ENCODE assay signal across 9 cellular contexts in genomic region chr16:3646348-3646920, GRCh38. TPM values are rescaled to one million over a fixed set of nuclear protein-coding genes. Genes with fewer than 3 reads are reported as not detected.
A peak's percentile ranks its signal among the peaks of the same experiment; 100 is the strongest.
DNase-seq lines count a peak whose midpoint lies in the region; ATAC-seq and TF ChIP-seq lines count a peak whose summit lies in the region.
"Had no signal": no experiment of that assay in that cellular context is flagged by ENCODE, and none has a peak within 500 bp of the region (broad histone marks: within the 10 kb centered on the region; RNA-seq: fewer than 3 reads in every experiment).

No MANE protein-coding gene starts in this region.

- no peak overlapping the region for H3K4me3 ChIP-seq in PC-9
- no peak overlapping the region for H3K4me3 ChIP-seq in testis

- POLR2A ChIA-PET in PC-9 (lab: Charles Lee; ENCODE audit: unreplicated experiment) = interaction anchor here (0.5 to 1.0 kb wide), 8 partner anchors 60 to 728 kb away, joined by 3 to 11 read pairs (median 5); no protein-coding TSS in a partner anchor

- peaks cover 49% of the 10 kb centered on the region for H3K4me1 ChIP-seq in PC-9 (replicated peaks; ENCODE audit: insufficient read depth)
- no peaks in the 10 kb centered on the region for H3K4me1 ChIP-seq in testis

- H3K27me3 ChIP-seq in PC-9 (ENCODE audit: insufficient read depth, low read depth) (no peaks in the 10 kb centered on the region), testis (no peaks in the 10 kb centered on the region)
- H3K27me3 ChIP-seq: BE2C had no signal

- H3K9me3 ChIP-seq in PC-9 (ENCODE audit: insufficient read depth, low read depth) = no peaks in the 10 kb centered on the region
- H3K9me3 ChIP-seq in testis = no peaks in the 10 kb centered on the region
- H3K9me3 ChIP-seq: BE2C had no signal

- H3K79me2 ChIP-seq in PC-9 (ENCODE audit: low read depth) = 0 out of 2 replicates have a peak, but pooled peaks cover 4% of the 10 kb centered on the region

- BruUV-seq in PC-9 (replicated peaks; lab: Mats Ljungman, UMichigan) = no TSS peak

- ATAC-seq in GM19328 (IDR thresholded peaks at IDR 0.05; ENCODE audit: unreplicated experiment) (no peak), GM21619 (IDR thresholded peaks at IDR 0.05; ENCODE audit: unreplicated experiment) (no peak)

- no peak for TF ChIP-seq CTCF in PC-9 (conservative IDR thresholded peaks at IDR 0.05)
- TF ChIP-seq CTCF in testis (IDR thresholded peaks at IDR 0.05) = no peak

- peak; percentile 32 for DNase-seq in activated CD8-positive, alpha-beta memory T cell treated with anti-CD3 and anti-CD28 coated beads, Interleukin-2, amount 50 U/mL, for 48 hours
- DNase-seq in activated CD8-positive, alpha-beta memory T cell treated with anti-CD3 and anti-CD28 coated beads, Interleukin-2, amount 50 U/mL, for 4 hours = no peak
- DNase-seq in PC-9 (peak; percentile 92), iris pigment epithelial cell (ENCODE audit: low read depth) (peak; percentile 43), testis (peak; percentile 9), activated gamma-delta T cell treated with Interleukin-2 at 50 U/mL for 16 hours (no peak)
- DNase-seq: BE2C had no signal

- intact Hi-C loops in PC-9 (cut with micrococcal nuclease; ENCODE audit: unreplicated experiment) (loop anchor here (2.0 to 10.0 kb wide), 4 partner anchors 36 to 492 kb away; partner anchors contain the start of gene SLX4), testis (cut with DNase I; ENCODE audit: low total_unique reads) (no loop called here)

- H3K36me3 ChIP-seq in PC-9 (ENCODE audit: low read depth) (0 out of 2 replicates have a peak, but pooled peaks cover 6% of the 10 kb centered on the region), testis (ENCODE audit: low read depth, missing control alignments) (no peaks in the 10 kb centered on the region)
- H3K36me3 ChIP-seq: BE2C had no signal

- WGBS in testis, 2 donors = 77 to 79% methylated on average over 15 of the region's 15 CpGs

- H3K27ac ChIP-seq in PC-9 (peak overlapping the region; percentile 51), testis (no peak overlapping the region)

- no peak overlapping the region for H2AFZ ChIP-seq in PC-9

- H3K4me2 ChIP-seq in PC-9 = peak overlapping the region; percentile 52

- CTCF ChIA-PET in PC-9 (lab: Charles Lee) = no interaction called here

- TF ChIP-seq POLR2A in testis (IDR thresholded peaks at IDR 0.05) = no peak

- H4K20me1 ChIP-seq in PC-9 (ENCODE audit: insufficient read depth) = peaks cover 12% of the 10 kb centered on the region; the same call in 1 of the 2 replicates

- H3K9me2 ChIP-seq in PC-9 (ENCODE audit: insufficient read depth) = no peaks in the 10 kb centered on the region

- peaks cover 48% of the 10 kb centered on the region for H3F3A ChIP-seq in PC-9 (ENCODE audit: insufficient read depth, low read depth)

RNA-seq across cellular contexts. Expression of gene DNASE1, which starts 8.1 kb away (rescaled TPM):
- total RNA-seq in PC-9 (2021) (46.8 and 63.3 TPM in 2 replicates), testis (10 to 100 TPM; 54.0 to 54.5 TPM)
- polyA plus RNA-seq in testis (ENCODE audit: insufficient read depth, low read depth, low replicate concordance) = 25.9 TPM

RNA-seq across cellular contexts. Expression of gene SLX4, which starts 35.0 kb away (rescaled TPM):
- total RNA-seq in PC-9 (2021) (11.5 and 13.8 TPM in 2 replicates), testis (10 to 100 TPM; 28.0 to 41.3 TPM)
- 25.9 TPM for polyA plus RNA-seq in testis (ENCODE audit: insufficient read depth, low read depth, low replicate concordance)

Comparison
In these comparisons a context has a peak if more than half of its experiments do, and no peak if none do; other contexts are left out.
1. DNase-seq: peak in activated CD8-positive, alpha-beta memory T cell treated with anti-CD3 and anti-CD28 coated beads, Interleukin-2, amount 50 U/mL, for 48 hours (single experiment), PC-9 (2 of 2), iris pigment epithelial cell (single experiment) and testis (single experiment); none in activated CD8-positive, alpha-beta memory T cell treated with anti-CD3 and anti-CD28 coated beads, Interleukin-2, amount 50 U/mL, for 4 hours (single experiment) and activated gamma-delta T cell treated with Interleukin-2 at 50 U/mL for 16 hours (single experiment).